Comparison of ENCODE assay signal across 1 cellular context in genomic region chr18:902179-902718, GRCh38.
TF ChIP-seq lines count a peak whose summit lies in the region.

No MANE protein-coding gene starts in this region.

TF ChIP-seq in A549, 52 proteins besides CTCF, POLR2A, EP300 and RAD21 (continued from another document):
- TF ChIP-seq, protein P1, sequence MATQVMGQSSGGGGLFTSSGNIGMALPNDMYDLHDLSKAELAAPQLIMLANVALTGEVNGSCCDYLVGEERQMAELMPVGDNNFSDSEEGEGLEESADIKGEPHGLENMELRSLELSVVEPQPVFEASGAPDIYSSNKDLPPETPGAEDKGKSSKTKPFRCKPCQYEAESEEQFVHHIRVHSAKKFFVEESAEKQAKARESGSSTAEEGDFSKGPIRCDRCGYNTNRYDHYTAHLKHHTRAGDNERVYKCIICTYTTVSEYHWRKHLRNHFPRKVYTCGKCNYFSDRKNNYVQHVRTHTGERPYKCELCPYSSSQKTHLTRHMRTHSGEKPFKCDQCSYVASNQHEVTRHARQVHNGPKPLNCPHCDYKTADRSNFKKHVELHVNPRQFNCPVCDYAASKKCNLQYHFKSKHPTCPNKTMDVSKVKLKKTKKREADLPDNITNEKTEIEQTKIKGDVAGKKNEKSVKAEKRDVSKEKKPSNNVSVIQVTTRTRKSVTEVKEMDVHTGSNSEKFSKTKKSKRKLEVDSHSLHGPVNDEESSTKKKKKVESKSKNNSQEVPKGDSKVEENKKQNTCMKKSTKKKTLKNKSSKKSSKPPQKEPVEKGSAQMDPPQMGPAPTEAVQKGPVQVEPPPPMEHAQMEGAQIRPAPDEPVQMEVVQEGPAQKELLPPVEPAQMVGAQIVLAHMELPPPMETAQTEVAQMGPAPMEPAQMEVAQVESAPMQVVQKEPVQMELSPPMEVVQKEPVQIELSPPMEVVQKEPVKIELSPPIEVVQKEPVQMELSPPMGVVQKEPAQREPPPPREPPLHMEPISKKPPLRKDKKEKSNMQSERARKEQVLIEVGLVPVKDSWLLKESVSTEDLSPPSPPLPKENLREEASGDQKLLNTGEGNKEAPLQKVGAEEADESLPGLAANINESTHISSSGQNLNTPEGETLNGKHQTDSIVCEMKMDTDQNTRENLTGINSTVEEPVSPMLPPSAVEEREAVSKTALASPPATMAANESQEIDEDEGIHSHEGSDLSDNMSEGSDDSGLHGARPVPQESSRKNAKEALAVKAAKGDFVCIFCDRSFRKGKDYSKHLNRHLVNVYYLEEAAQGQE (IDR thresholded peaks at IDR 0.05) = no peak
- TF ChIP-seq ZSCAN20 (CRISPR knock-in tag; IDR thresholded peaks at IDR 0.05) (no peak), TFCP2L1 (CRISPR knock-in tag; IDR thresholded peaks at IDR 0.05) (no peak), MAZ (IDR thresholded peaks at IDR 0.05; ENCODE audit: borderline replicate concordance, low read depth, low read length) (no peak), CHD4 (IDR thresholded peaks at IDR 0.05; ENCODE audit: borderline replicate concordance) (no peak), GATA3 (IDR thresholded peaks at IDR 0.05; ENCODE audit: borderline replicate concordance) (no peak), KDM1A (IDR thresholded peaks at IDR 0.05; ENCODE audit: low read depth) (no peak)
